ENCODE assay signal across 11 cellular contexts in genomic region chr15:88604381-88604951, GRCh38. TPM values are rescaled to one million over a fixed set of nuclear protein-coding genes. Genes with fewer than 3 reads are reported as not detected.
A peak's percentile ranks its signal among the peaks of the same experiment; 100 is the strongest.
DNase-seq lines count a peak whose midpoint lies in the region; ATAC-seq and TF ChIP-seq lines count a peak whose summit lies in the region.
"Had no signal": no experiment of that assay in that cellular context is flagged by ENCODE, and none has a peak within 500 bp of the region (broad histone marks: within the 10 kb centered on the region; RNA-seq: fewer than 3 reads in every experiment).

No MANE protein-coding gene starts in this region.

- CTCF ChIA-PET in Calu3 (lab: Charles Lee), result interaction anchor here (1.1 kb wide), 1 partner anchor 11 kb away, joined by 3 read pairs; no protein-coding TSS in a partner anchor

- no peak for TF ChIP-seq CTCF in Calu3 (IDR thresholded peaks at IDR 0.05; ENCODE audit: unreplicated experiment)
- TF ChIP-seq CTCF in nephron (IDR thresholded peaks at IDR 0.05; ENCODE audit: unreplicated experiment in 3 of 3), result no peak
- TF ChIP-seq CTCF in tibial artery (IDR thresholded peaks at IDR 0.05), result no peak

- peak overlapping the region; percentile 33 for H3K4me3 Mint-ChIP-seq in Calu3 (ENCODE audit: low read depth, unreplicated experiment)
- peak overlapping the region; percentile 58 to 79 (median 66) for H3K4me3 Mint-ChIP-seq in nephron
- H3K4me3 Mint-ChIP-seq in immature natural killer cell, result no peak overlapping the region

- H3K27me3 Mint-ChIP-seq in Calu3 (ENCODE audit: unreplicated experiment) (peaks cover 86% of the 10 kb centered on the region), nephron (ENCODE audit: low read depth) (peaks cover 98% of the 10 kb centered on the region), immature natural killer cell (ENCODE audit: low read depth in 3 of 3) (peaks cover 15 to 41% (median 23%) of the 10 kb centered on the region in 3 donors)

- H3K9me3 Mint-ChIP-seq in Calu3 (ENCODE audit: low read depth, unreplicated experiment) (no peaks in the 10 kb centered on the region), nephron (peaks cover 2% of the 10 kb centered on the region), immature natural killer cell (no peaks in the 10 kb centered on the region)

- no peaks in the 10 kb centered on the region for H3K9me3 ChIP-seq in tibial artery
- H3K9me3 ChIP-seq: heart left ventricle had no signal

- H3K27ac ChIP-seq in tibial artery, result no peak overlapping the region
- H3K27ac ChIP-seq: heart left ventricle had no signal

- DNase-seq in Calu3 (no peak), NCI-H1105 (lab: John Stamatoyannopoulos, UW) (peak; percentile 27), cerebellar cortex (ENCODE audit: low spot score) (peak; percentile 51), T-helper 2 cell (no peak), tibial artery (no peak), immature natural killer cell (no peak)
- DNase-seq: activated CD4-positive, alpha-beta T cell treated with anti-CD3 and anti-CD28 coated beads for 4 hours; heart left ventricle; stimulated activated naive CD4-positive, alpha-beta T cell had no signal

- no TSS peak for BruUV-seq in Calu3 (replicated peaks; lab: Mats Ljungman, UMichigan)

- H3K4me1 Mint-ChIP-seq in Calu3 (ENCODE audit: low read depth, unreplicated experiment) (no peaks in the 10 kb centered on the region), nephron (peaks cover 27% of the 10 kb centered on the region), immature natural killer cell (peaks cover 0 to 2% of the 10 kb centered on the region in 2 donors)

- ATAC-seq in HG03439 (IDR thresholded peaks at IDR 0.05; ENCODE audit: unreplicated experiment), result no peak

- H3K4me1 ChIP-seq in tibial artery, result peaks cover 0 to 23% (median 17%) of the 10 kb centered on the region in 4 donors

- intact Hi-C loops in Calu3 (cut with micrococcal nuclease; ENCODE audit: unreplicated experiment) (no loop called here), tibial artery (cut with DNase I; ENCODE audit: low total_unique reads) (no loop called here)

- H3K36me3 Mint-ChIP-seq in Calu3 (ENCODE audit: insufficient read depth, unreplicated experiment), result peaks cover 4% of the 10 kb centered on the region
- no peaks in the 10 kb centered on the region for H3K36me3 Mint-ChIP-seq in nephron (ENCODE audit: low read depth)
- peaks cover 0 to 16% (median 0%) of the 10 kb centered on the region in 3 donors for H3K36me3 Mint-ChIP-seq in immature natural killer cell

- H3K4me3 ChIP-seq in tibial artery, result no peak overlapping the region

- H3K27ac Mint-ChIP-seq in Calu3 (ENCODE audit: unreplicated experiment) (no peak overlapping the region), nephron (no peak overlapping the region), immature natural killer cell (no peak overlapping the region)

- no peaks in the 10 kb centered on the region for H3K36me3 ChIP-seq in tibial artery
- H3K36me3 ChIP-seq: heart left ventricle had no signal

- H3K27me3 ChIP-seq in tibial artery, result peaks cover 3 to 43% of the 10 kb centered on the region in 2 donors

RNA-seq across cellular contexts. Expression of gene AEN, which starts 16.7 kb away (rescaled TPM):
- total RNA-seq in Calu3 (2022), result 34.9 and 43.4 TPM in 2 replicates
- 10 to 100 TPM; 11.6 to 17.8 (median 12.1) TPM for polyA plus RNA-seq in immature natural killer cell

RNA-seq across cellular contexts. Expression of gene ISG20, which starts 34.4 kb away (rescaled TPM):
- total RNA-seq in Calu3 (2022), result 75.6 and 155 TPM in 2 replicates
- polyA plus RNA-seq in immature natural killer cell, result 100 to 1,000 TPM; 286 to 365 (median 342) TPM

RNA-seq across cellular contexts. Expression of gene DET1, which starts 58.0 kb away (rescaled TPM):
- total RNA-seq in Calu3 (2022), result 4.2 and 4.9 TPM in 2 replicates
- polyA plus RNA-seq in immature natural killer cell, result 1 to 10 TPM in 1 of 3 donors, under 1 TPM in 1, not detected in 1; 0.80 to 1.3 TPM

Comparison
In these comparisons a context has a peak if more than half of its experiments do, and no peak if none do; other contexts are left out.
1. DNase-seq: peak in NCI-H1105 (single experiment) and cerebellar cortex (single experiment); none in Calu3 (single experiment), T-helper 2 cell (0 of 5), tibial artery (0 of 2) and immature natural killer cell (0 of 3).
2. H3K4me3 Mint-ChIP-seq: peak in Calu3 (single experiment) and nephron (3 of 3); none in immature natural killer cell (0 of 5).